ENCODE assay signal across 1 cellular context in the genomic region with DNA sequence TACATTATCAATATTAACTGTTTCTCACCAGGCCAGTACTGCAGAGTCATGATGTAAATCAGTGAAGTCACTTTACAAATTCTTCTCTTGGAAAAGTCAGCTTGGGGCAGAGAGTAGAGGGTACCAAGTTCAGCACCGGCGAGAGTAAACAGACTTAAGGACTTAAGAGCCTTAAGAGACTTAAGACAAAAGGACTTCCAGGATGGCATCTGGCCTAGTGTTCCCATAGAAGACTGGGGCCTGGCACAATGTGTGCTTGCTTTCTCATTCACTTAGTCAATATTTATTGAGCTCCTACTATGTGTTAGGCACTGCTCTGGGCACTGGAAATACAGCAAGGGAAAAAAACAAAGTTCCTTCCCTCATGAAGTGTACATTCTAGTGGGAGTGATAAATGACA.
TF ChIP-seq lines count a peak whose summit lies in the region.

No MANE protein-coding gene starts in this region.

TF ChIP-seq in GM23338, 12 proteins besides CTCF, POLR2A, EP300 and RAD21 (continued from another document):
- no peak for TF ChIP-seq ETS1 (IDR thresholded peaks at IDR 0.05)
